In the genomic region with DNA sequence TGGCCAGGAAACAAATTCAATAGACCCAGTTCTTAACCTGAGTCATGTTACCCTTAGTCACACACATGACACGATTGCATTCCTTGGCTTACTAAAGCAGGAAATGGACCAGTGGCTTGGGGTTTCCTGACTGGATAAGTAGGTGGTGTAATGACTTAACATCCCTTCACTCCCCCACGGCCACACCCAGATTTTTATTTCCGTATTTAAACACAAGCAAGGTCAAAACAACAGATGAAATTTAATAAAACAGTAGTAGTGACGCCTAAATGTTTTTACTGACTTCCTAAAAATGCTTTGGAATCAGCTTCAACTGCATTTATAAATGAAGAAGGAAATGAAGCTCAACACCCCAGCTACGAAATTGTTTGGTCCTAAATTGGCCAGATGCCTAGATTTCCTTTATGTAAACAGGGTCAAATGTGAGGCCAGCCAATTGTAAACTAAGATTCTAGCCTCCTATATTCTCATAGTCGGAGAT, we compare ENCODE assay signal across 8 cellular contexts.
DNase-seq lines count a peak whose midpoint lies in the region; ATAC-seq and TF ChIP-seq lines count a peak whose summit lies in the region.

No MANE protein-coding gene starts in this region.

- peak; percentile 89 to 95 for ATAC-seq in left cardiac atrium
- ATAC-seq in HG03196 (IDR thresholded peaks at IDR 0.05; ENCODE audit: unreplicated experiment), result no peak

- H3K4me1 Mint-ChIP-seq in activated T-helper 1 cell treated with anti-CD3 and anti-CD28 coated beads, Interleukin-12 subunit alpha, Interleukin-12 subunit beta, Interleukin-2, Interleukin-4 antibody, amounts not matched to agents 30 ng/mL and 10 ng/mL and 1 ng/mL, durations not matched to agents 14 hours and 24 hours and 36 hours (ENCODE audit: low read depth), result peaks cover 21% of the 10 kb centered on the region

- no peaks in the 10 kb centered on the region for H3K9me3 Mint-ChIP-seq in activated T-helper 1 cell treated with anti-CD3 and anti-CD28 coated beads, Interleukin-12 subunit alpha, Interleukin-12 subunit beta, Interleukin-2, Interleukin-4 antibody, amounts not matched to agents 30 ng/mL and 10 ng/mL and 1 ng/mL, durations not matched to agents 14 hours and 24 hours and 36 hours

- H3K27ac Mint-ChIP-seq in activated T-helper 1 cell treated with anti-CD3 and anti-CD28 coated beads, Interleukin-12 subunit alpha, Interleukin-12 subunit beta, Interleukin-2, Interleukin-4 antibody, amounts not matched to agents 30 ng/mL and 10 ng/mL and 1 ng/mL, durations not matched to agents 14 hours and 24 hours and 36 hours, result peak overlapping the region; percentile 15

- TF ChIP-seq CTCF in AG09319 (IDR thresholded peaks at IDR 0.05; ENCODE audit: low read depth, low read length), result no peak

- DNase-seq in AG09319 (ENCODE audit: extremely low read depth, low read depth), result peak; percentile 65
- peak; percentile 31 for DNase-seq in KG1 (lab: John Stamatoyannopoulos, UW)
- DNase-seq in activated T-helper 1 cell treated with anti-CD3 and anti-CD28 coated beads, Interleukin-12 subunit alpha, Interleukin-12 subunit beta, Interleukin-2, Interleukin-4 antibody, amounts not matched to agents 30 ng/mL and 10 ng/mL and 1 ng/mL, durations not matched to agents 14 hours and 24 hours and 36 hours (ENCODE audit: low spot score), result no peak
- peak; percentile 68 for DNase-seq in left cardiac atrium
- DNase-seq in stimulated activated CD4-positive, alpha-beta T cell treated with anti-CD3 and anti-CD28 coated beads, Interleukin-4, amount 100 ng/mL, for 24 hours, result peak; percentile 42
- DNase-seq in DMS 273 (lab: John Stamatoyannopoulos, UW; ENCODE audit: unreplicated experiment), result no peak
- DNase-seq in activated effector memory CD4-positive, alpha-beta T cell treated with Interleukin-2 at 50 U/mL for 16 hours, result no peak

- intact Hi-C loops in activated T-helper 1 cell treated with anti-CD3 and anti-CD28 coated beads, Interleukin-12 subunit alpha, Interleukin-12 subunit beta, Interleukin-2, Interleukin-4 antibody, amounts not matched to agents 30 ng/mL and 10 ng/mL and 1 ng/mL, durations not matched to agents 14 hours and 24 hours and 36 hours (cut with micrococcal nuclease), result loop anchor here (2.0 kb wide), 1 partner anchor 93 kb away; no protein-coding TSS in a partner anchor
- intact Hi-C loops in left cardiac atrium (cut with DNase I), result no loop called here

- peaks cover 4% of the 10 kb centered on the region for H3K36me3 Mint-ChIP-seq in activated T-helper 1 cell treated with anti-CD3 and anti-CD28 coated beads, Interleukin-12 subunit alpha, Interleukin-12 subunit beta, Interleukin-2, Interleukin-4 antibody, amounts not matched to agents 30 ng/mL and 10 ng/mL and 1 ng/mL, durations not matched to agents 14 hours and 24 hours and 36 hours (ENCODE audit: low read depth)

- peaks cover 2% of the 10 kb centered on the region for H3K27me3 Mint-ChIP-seq in activated T-helper 1 cell treated with anti-CD3 and anti-CD28 coated beads, Interleukin-12 subunit alpha, Interleukin-12 subunit beta, Interleukin-2, Interleukin-4 antibody, amounts not matched to agents 30 ng/mL and 10 ng/mL and 1 ng/mL, durations not matched to agents 14 hours and 24 hours and 36 hours (ENCODE audit: insufficient read depth)

- H3K4me3 Mint-ChIP-seq in activated T-helper 1 cell treated with anti-CD3 and anti-CD28 coated beads, Interleukin-12 subunit alpha, Interleukin-12 subunit beta, Interleukin-2, Interleukin-4 antibody, amounts not matched to agents 30 ng/mL and 10 ng/mL and 1 ng/mL, durations not matched to agents 14 hours and 24 hours and 36 hours, result peak overlapping the region; percentile 3

Comparison
In these comparisons a context has a peak if more than half of its experiments do, and no peak if none do; other contexts are left out.
1. DNase-seq: peak in AG09319 (single experiment), KG1 (single experiment), left cardiac atrium (single experiment) and stimulated activated CD4-positive, alpha-beta T cell treated with anti-CD3 and anti-CD28 coated beads, Interleukin-4, amount 100 ng/mL, for 24 hours (single experiment); none in activated T-helper 1 cell treated with anti-CD3 and anti-CD28 coated beads, Interleukin-12 subunit alpha, Interleukin-12 subunit beta, Interleukin-2, Interleukin-4 antibody, amounts not matched to agents 30 ng/mL and 10 ng/mL and 1 ng/mL, durations not matched to agents 14 hours and 24 hours and 36 hours (single experiment), DMS 273 (single experiment) and activated effector memory CD4-positive, alpha-beta T cell treated with Interleukin-2 at 50 U/mL for 16 hours (single experiment).